Comparison of ENCODE assay signal across 9 cellular contexts in the genomic region with DNA sequence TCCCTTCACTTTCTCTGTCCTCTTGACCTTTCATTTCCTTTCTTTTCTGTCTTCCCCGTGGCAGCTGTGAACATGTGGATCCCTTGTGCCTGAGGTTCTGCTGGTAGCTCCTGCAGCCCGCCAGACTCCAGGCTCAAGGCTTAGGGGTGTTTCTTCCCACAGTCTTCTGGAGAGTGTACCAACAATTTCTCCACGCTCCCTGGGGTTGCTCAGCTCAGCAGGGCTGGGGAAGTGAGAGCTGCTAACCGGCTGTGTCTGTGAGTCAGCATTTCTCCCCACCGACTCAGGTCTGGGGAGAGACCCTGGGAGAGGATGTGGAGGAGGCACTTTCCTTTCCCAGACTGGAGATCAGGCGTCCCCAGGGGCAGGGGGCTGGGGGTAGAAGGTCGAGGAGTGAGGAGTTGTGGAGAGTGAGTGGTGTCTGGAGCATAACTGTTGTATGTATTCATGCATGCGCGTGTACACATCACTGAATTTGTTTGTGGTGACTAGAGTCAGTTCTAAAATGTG.
DNase-seq lines count a peak whose midpoint lies in the region; ATAC-seq and TF ChIP-seq lines count a peak whose summit lies in the region.
"Had no signal": no experiment of that assay in that cellular context is flagged by ENCODE, and none has a peak within 500 bp of the region (broad histone marks: within the 10 kb centered on the region; RNA-seq: fewer than 3 reads in every experiment).

No MANE protein-coding gene starts in this region.

- peaks cover 7 to 10% (median 10%) of the 10 kb centered on the region in 3 donors for H3K4me1 Mint-ChIP-seq in IgD-negative memory B cell
- H3K4me1 Mint-ChIP-seq in activated B cell treated with CpG ODN at 0.5 μM for 24 hours = peaks cover 12% of the 10 kb centered on the region
- H3K4me1 Mint-ChIP-seq in immature natural killer cell = peaks cover 0 to 7% of the 10 kb centered on the region in 2 donors

- H3K36me3 ChIP-seq in right atrium auricular region (no peaks in the 10 kb centered on the region), sigmoid colon (no peaks in the 10 kb centered on the region)

- TF ChIP-seq CTCF in activated B cell treated with CpG ODN at 0.5 μM for 24 hours (IDR thresholded peaks at IDR 0.05) (no peak), right atrium auricular region (IDR thresholded peaks at IDR 0.05) (no peak), sigmoid colon (IDR thresholded peaks at IDR 0.05) (no peak)

- POLR2A ChIA-PET in activated B cell treated with CpG ODN at 0.5 μM for 24 hours (lab: Charles Lee) = interaction anchor here (0.6 to 2.2 kb wide), 8 partner anchors 16 to 84 kb away, joined by 3 to 6 read pairs (median 4); no protein-coding TSS in a partner anchor

- no peak overlapping the region for H3K27ac Mint-ChIP-seq in IgD-negative memory B cell
- H3K27ac Mint-ChIP-seq in activated B cell treated with CpG ODN at 0.5 μM for 24 hours = no peak overlapping the region
- no peak overlapping the region for H3K27ac Mint-ChIP-seq in immature natural killer cell

- H3K27ac ChIP-seq in right atrium auricular region (peak overlapping the region; percentile 1 to 22), sigmoid colon (no peak overlapping the region)
- H3K27ac ChIP-seq: PC-9 had no signal

- H3K27me3 ChIP-seq in right atrium auricular region = no peaks in the 10 kb centered on the region
- no peaks in the 10 kb centered on the region for H3K27me3 ChIP-seq in sigmoid colon

- peaks cover 0 to 11% of the 10 kb centered on the region in 2 donors for H3K4me1 ChIP-seq in right atrium auricular region
- peaks cover 0 to 9% (median 3%) of the 10 kb centered on the region in 4 donors for H3K4me1 ChIP-seq in sigmoid colon

- DNase-seq in EL (peak; percentile 73), activated B cell treated with CpG ODN at 0.5 μM for 24 hours (peak; percentile 27), right atrium auricular region (ENCODE audit: low spot score) (peak; percentile 73), sigmoid colon (peak; percentile 72), immature natural killer cell (no peak)

- H3K4me3 Mint-ChIP-seq in IgD-negative memory B cell (peak overlapping the region in 3 of 4 donors; percentile 41 to 78 (median 77)), activated B cell treated with CpG ODN at 0.5 μM for 24 hours (peak overlapping the region; percentile 74), immature natural killer cell (no peak overlapping the region)

- 30 to 72% methylated on average over 9 of the region's 9 CpGs for WGBS in sigmoid colon, 2 donors

- CTCF ChIA-PET in activated B cell treated with CpG ODN at 0.5 μM for 24 hours (lab: Charles Lee) = no interaction called here

- H3K9me3 Mint-ChIP-seq in IgD-negative memory B cell (peaks cover 0 to 9% (median 7%) of the 10 kb centered on the region in 3 donors), activated B cell treated with CpG ODN at 0.5 μM for 24 hours (peaks cover 9% of the 10 kb centered on the region), immature natural killer cell (peaks cover 0 to 18% (median 5%) of the 10 kb centered on the region in 6 donors)

- ATAC-seq in activated B cell treated with CpG ODN at 0.5 μM for 24 hours (ENCODE audit: low read depth) (peak; percentile 91), GM19397 (IDR thresholded peaks at IDR 0.05; ENCODE audit: unreplicated experiment) (no peak), HG03135 (IDR thresholded peaks at IDR 0.05; ENCODE audit: unreplicated experiment) (no peak)

- intact Hi-C loops in activated B cell treated with CpG ODN at 0.5 μM for 24 hours (cut with micrococcal nuclease) = loop anchor here (2.0 kb wide), 1 partner anchor 18 kb away; no protein-coding TSS in a partner anchor
- intact Hi-C loops in sigmoid colon (cut with DNase I) = no loop called here

- peaks cover 4% of the 10 kb centered on the region for H3K27me3 Mint-ChIP-seq in IgD-negative memory B cell
- no peaks in the 10 kb centered on the region for H3K27me3 Mint-ChIP-seq in activated B cell treated with CpG ODN at 0.5 μM for 24 hours
- H3K27me3 Mint-ChIP-seq in immature natural killer cell (ENCODE audit: low read depth in 3 of 3) = peaks cover 0 to 6% (median 2%) of the 10 kb centered on the region in 3 donors

- peak overlapping the region in 1 of 2 donors; percentile 34 for H3K4me3 ChIP-seq in right atrium auricular region
- peak overlapping the region in 2 of 4 donors; percentile 3 to 7 for H3K4me3 ChIP-seq in sigmoid colon
- H3K4me3 ChIP-seq: PC-9 had no signal

- TF ChIP-seq POLR2A in sigmoid colon (IDR thresholded peaks at IDR 0.05) = no peak

- H3K36me3 Mint-ChIP-seq in IgD-negative memory B cell (peaks cover 5% of the 10 kb centered on the region), activated B cell treated with CpG ODN at 0.5 μM for 24 hours (ENCODE audit: low read depth) (no peaks in the 10 kb centered on the region), immature natural killer cell (peaks cover 3 to 11% (median 8%) of the 10 kb centered on the region in 3 donors)

- H3K9me3 ChIP-seq in right atrium auricular region (peaks cover 0 to 5% of the 10 kb centered on the region in 2 donors), sigmoid colon (peaks cover 0 to 7% (median 0%) of the 10 kb centered on the region in 4 donors)

- no peak for TF ChIP-seq EP300 in sigmoid colon (IDR thresholded peaks at IDR 0.05)

Comparison
In these comparisons a context has a peak if more than half of its experiments do, and no peak if none do; other contexts are left out.
1. DNase-seq: peak in EL (single experiment), activated B cell treated with CpG ODN at 0.5 μM for 24 hours (single experiment), right atrium auricular region (single experiment) and sigmoid colon (single experiment); none in immature natural killer cell (0 of 3).
2. H3K4me3 Mint-ChIP-seq: peak in IgD-negative memory B cell (3 of 4) and activated B cell treated with CpG ODN at 0.5 μM for 24 hours (single experiment); none in immature natural killer cell (0 of 5).
3. H3K27ac ChIP-seq: peak in right atrium auricular region (2 of 2); none in sigmoid colon (0 of 4).